ENCODE assay signal across 1 cellular context in genomic region chr3:155805802-155806618, GRCh38.
A peak's percentile ranks its signal among the peaks of the same experiment; 100 is the strongest.
TF ChIP-seq lines count a peak whose summit lies in the region.

TSS of gene C3orf33 (minus strand) at chr3:155806278. CDS start at chr3:155806252, 26 bp downstream.

TF ChIP-seq in K562, 482 proteins besides CTCF, POLR2A, EP300 and RAD21 (continued from another document and continues in another):
- no peak for TF ChIP-seq ZNF217 (CRISPR knock-in tag; IDR thresholded peaks at IDR 0.05)
- no peak for TF ChIP-seq ZNF407 (IDR thresholded peaks at IDR 0.05; ENCODE audit: low read depth)
- no peak for TF ChIP-seq ZNF707 (CRISPR knock-in tag; conservative IDR thresholded peaks at IDR 0.05)
- TF ChIP-seq ZNF583 (CRISPR knock-in tag; IDR thresholded peaks at IDR 0.05), result no peak
- no peak for TF ChIP-seq AFF1 (IDR thresholded peaks at IDR 0.05; ENCODE audit: low read depth in 1 of 2, partially characterized antibody in 2 of 2)
- TF ChIP-seq YBX1 (IDR thresholded peaks at IDR 0.05), result no peak
- no peak for TF ChIP-seq ELF1 (tag; IDR thresholded peaks at IDR 0.05)
- TF ChIP-seq RBM14 (IDR thresholded peaks at IDR 0.05; ENCODE audit: borderline replicate concordance, insufficient read depth, low read depth, low read length), result no peak
- no peak for TF ChIP-seq ZBTB5 (IDR thresholded peaks at IDR 0.05)
- TF ChIP-seq KLF16 (IDR thresholded peaks at IDR 0.05), result no peak
- TF ChIP-seq ZNF398 (CRISPR knock-in tag; IDR thresholded peaks at IDR 0.05), result no peak
- TF ChIP-seq ZNF507 (tag; conservative IDR thresholded peaks at IDR 0.05), result no peak
- no peak for TF ChIP-seq USF1 (CRISPR knock-in tag; IDR thresholded peaks at IDR 0.05)
- TF ChIP-seq ESRRB (CRISPR knock-in tag; IDR thresholded peaks at IDR 0.05; ENCODE audit: borderline replicate concordance), result no peak
- TF ChIP-seq ZBTB49 (CRISPR knock-in tag; IDR thresholded peaks at IDR 0.05; ENCODE audit: borderline replicate concordance), result no peak
- TF ChIP-seq TAF1 (IDR thresholded peaks at IDR 0.05; ENCODE audit: control insufficient read depth, extremely low read depth, insufficient read depth, low read length, severe bottlenecking), result peak; percentile 84
- no peak for TF ChIP-seq TFE3 (CRISPR knock-in tag; IDR thresholded peaks at IDR 0.05)
- TF ChIP-seq SREBF1 (IDR thresholded peaks at IDR 0.05; ENCODE audit: borderline replicate concordance, low read depth, low read length), result no peak
- peak; percentile 47 to 76 for TF ChIP-seq E2F6 (IDR thresholded peaks at IDR 0.05; ENCODE audit: borderline replicate concordance in 1 of 2, extremely low read depth in 1 of 2, insufficient read depth in 1 of 2, insufficient read length in 1 of 2, low read depth in 1 of 2, low read length in 1 of 2, poor library complexity in 1 of 2, severe bottlenecking in 1 of 2)
- no peak for TF ChIP-seq SAFB2 (IDR thresholded peaks at IDR 0.05; ENCODE audit: borderline replicate concordance, low read depth, low read length, severe bottlenecking)
- no peak for TF ChIP-seq PURB (CRISPR knock-in tag; IDR thresholded peaks at IDR 0.05; ENCODE audit: low read depth)
- no peak for TF ChIP-seq EHMT2 (IDR thresholded peaks at IDR 0.05)
- TF ChIP-seq PRPF4 (IDR thresholded peaks at IDR 0.05; ENCODE audit: insufficient read depth, low read depth, low read length, poor library complexity, severe bottlenecking), result no peak
- TF ChIP-seq MCM3 (IDR thresholded peaks at IDR 0.05), result no peak
- peak; percentile 72 for TF ChIP-seq CXXC5 (CRISPR knock-in tag; IDR thresholded peaks at IDR 0.05)
- TF ChIP-seq NKRF (IDR thresholded peaks at IDR 0.05; ENCODE audit: borderline replicate concordance), result no peak
- no peak for TF ChIP-seq ZBED1 (IDR thresholded peaks at IDR 0.05)
- no peak for TF ChIP-seq TAF15 (IDR thresholded peaks at IDR 0.05; ENCODE audit: low read depth, low read length)
- no peak for TF ChIP-seq DIDO1 (tag; IDR thresholded peaks at IDR 0.05; ENCODE audit: low read depth)
- TF ChIP-seq ZNF79 (CRISPR knock-in tag; IDR thresholded peaks at IDR 0.05; ENCODE audit: low read depth), result no peak
